1 cellular context compared by ENCODE assay signal in genomic region chr19:47228168-47228936, GRCh38.
TF ChIP-seq lines count a peak whose summit lies in the region.

No MANE protein-coding gene starts in this region.

TF ChIP-seq in K562, 482 proteins besides CTCF, POLR2A, EP300 and RAD21 (continued from another document and continues in another):
- no peak for TF ChIP-seq CTCFL (IDR thresholded peaks at IDR 0.05; ENCODE audit: borderline replicate concordance, insufficient read depth, low read depth, low read length, poor library complexity, severe bottlenecking)
- TF ChIP-seq ZNF512 (tag; IDR thresholded peaks at IDR 0.05), result no peak
- 0 out of 2 replicates have a peak, but pooled peaks have one; percentile 67 for TF ChIP-seq CBX1 (IDR thresholded peaks at IDR 0.05; ENCODE audit: low read depth)
- no peak for TF ChIP-seq MED1 (CRISPR knock-in tag; IDR thresholded peaks at IDR 0.05; ENCODE audit: borderline replicate concordance)
- no peak for TF ChIP-seq HMBOX1 (IDR thresholded peaks at IDR 0.05)
- TF ChIP-seq ZBTB17 (CRISPR knock-in tag; IDR thresholded peaks at IDR 0.05), result 0 out of 2 replicates have a peak, but pooled peaks have one; percentile 41
- no peak for TF ChIP-seq ZBTB2 (IDR thresholded peaks at IDR 0.05)
- TF ChIP-seq E2F1 (CRISPR knock-in tag; IDR thresholded peaks at IDR 0.05), result 0 out of 2 replicates have a peak, but pooled peaks have one; percentile 50
- TF ChIP-seq E2F8 (IDR thresholded peaks at IDR 0.05; ENCODE audit: low read depth, partially characterized antibody), result no peak
- peak; percentile 40 for TF ChIP-seq SAP30 (IDR thresholded peaks at IDR 0.05; ENCODE audit: borderline replicate concordance, insufficient read depth, low read depth, low read length, poor library complexity, severe bottlenecking)
- no peak for TF ChIP-seq CREB3 (tag; conservative IDR thresholded peaks at IDR 0.05; ENCODE audit: low read depth)
- peak; percentile 71 for TF ChIP-seq CREM (IDR thresholded peaks at IDR 0.05; ENCODE audit: low read depth)
- 0 out of 2 replicates have a peak, but pooled peaks have one; percentile 23 for TF ChIP-seq RB1 (IDR thresholded peaks at IDR 0.05; ENCODE audit: low read depth)
- no peak; the same call in 1 of the 2 replicates for TF ChIP-seq ETS1 (conservative IDR thresholded peaks at IDR 0.05; ENCODE audit: control insufficient read depth, low read depth, low read length)
- 0 out of 2 replicates have a peak, but pooled peaks have one; percentile 38 for TF ChIP-seq REST (CRISPR knock-in tag; IDR thresholded peaks at IDR 0.05; ENCODE audit: low read depth)
- TF ChIP-seq FOXP1 (CRISPR knock-in tag; IDR thresholded peaks at IDR 0.05), result peak; percentile 65
- no peak for TF ChIP-seq ZKSCAN3 (CRISPR knock-in tag; IDR thresholded peaks at IDR 0.05)
- peak; percentile 44 for TF ChIP-seq TBP (optimal IDR thresholded peaks at IDR 0.05; ENCODE audit: low read depth, low read length)
- no peak for TF ChIP-seq TAF15 (IDR thresholded peaks at IDR 0.05; ENCODE audit: low read depth, low read length)
- no peak for TF ChIP-seq MXD1 (CRISPR knock-in tag; IDR thresholded peaks at IDR 0.05; ENCODE audit: borderline replicate concordance, poor library complexity, severe bottlenecking)
- no peak for TF ChIP-seq ZBTB40 (IDR thresholded peaks at IDR 0.05)
- no peak for TF ChIP-seq ZBTB40 (CRISPR knock-in tag; IDR thresholded peaks at IDR 0.05)
